In the genomic region with DNA sequence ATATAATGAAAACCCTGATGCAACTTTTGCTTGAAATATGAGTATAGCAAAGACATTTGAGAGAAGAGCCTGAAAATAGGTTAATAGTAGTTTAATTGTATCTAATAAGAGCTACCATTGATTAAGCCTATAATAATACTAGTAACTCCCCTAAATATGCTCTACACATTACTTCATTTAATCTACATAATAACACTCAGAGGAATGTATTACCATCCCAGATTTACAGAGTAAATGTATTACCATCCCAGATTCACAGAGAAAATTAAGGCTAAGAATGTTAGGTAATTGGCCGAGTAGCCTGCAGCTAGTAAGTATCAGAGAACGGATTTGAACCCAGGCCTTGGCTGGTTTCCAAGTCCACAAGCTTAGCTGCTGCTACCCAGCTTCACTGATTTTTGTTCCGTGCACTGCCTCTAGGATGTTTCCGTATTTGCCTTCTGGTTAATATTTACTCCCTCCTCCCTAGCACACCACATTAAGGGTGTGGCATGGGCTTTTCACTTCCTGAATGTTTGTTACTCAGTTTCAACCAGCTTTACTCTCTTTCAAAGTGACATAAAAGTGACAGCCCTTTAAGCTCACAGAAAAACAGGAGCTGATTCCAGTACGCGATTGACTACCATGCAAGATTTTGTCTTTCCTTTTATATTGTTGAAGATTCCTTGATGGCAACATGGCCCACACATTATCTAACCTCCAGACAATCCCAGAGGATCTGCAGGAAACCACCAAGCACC, we compare ENCODE assay signal across 16 cellular contexts. TPM values are rescaled to one million over a fixed set of nuclear protein-coding genes. Genes with fewer than 3 reads are reported as not detected.
DNase-seq lines count a peak whose midpoint lies in the region; ATAC-seq, FAIRE-seq and TF ChIP-seq lines count a peak whose summit lies in the region.
"Had no signal": no experiment of that assay in that cellular context is flagged by ENCODE, and none has a peak within 500 bp of the region (broad histone marks: within the 10 kb centered on the region; RNA-seq: fewer than 3 reads in every experiment).

No MANE protein-coding gene starts in this region.

- H3K36me3 ChIP-seq in liver (ENCODE audit: control insufficient read depth in 4 of 4, insufficient read depth in 3 of 4, low read depth in 1 of 4, low read length in 3 of 4), result no peaks in the 10 kb centered on the region
- H3K36me3 ChIP-seq: gastrocnemius medialis had no signal

- no peaks in the 10 kb centered on the region for H3K27me3 Mint-ChIP-seq in activated T-helper 1 cell treated with anti-CD3 and anti-CD28 coated beads, Interleukin-12 subunit alpha, Interleukin-12 subunit beta, Interleukin-2, Interleukin-4 antibody, amounts not matched to agents 30 ng/mL and 10 ng/mL and 1 ng/mL, durations not matched to agents 14 hours and 24 hours and 36 hours (ENCODE audit: insufficient read depth)
- H3K27me3 Mint-ChIP-seq: activated CD4-positive, alpha-beta T cell treated with anti-CD3 and anti-CD28 coated beads, Interleukin-2, amount 10 ng/mL, durations not matched to agents 24 days and 14 days; dendritic cell treated with granulocyte-macrophage colony-stimulating factor and Interleukin-4, amounts not matched to agents 40 ng/mL and 50 ng/mL, for 4 days had no signal

- no peak overlapping the region for H3K4me3 ChIP-seq in liver (ENCODE audit: low read depth in 1 of 3, low read length in 3 of 3)
- H3K4me3 ChIP-seq: gastrocnemius medialis had no signal

- H3K9ac ChIP-seq in liver (ENCODE audit: low read depth in 1 of 2, low read length in 2 of 2), result no peak overlapping the region

- no peaks in the 10 kb centered on the region for H3K4me1 Mint-ChIP-seq in activated T-helper 1 cell treated with anti-CD3 and anti-CD28 coated beads, Interleukin-12 subunit alpha, Interleukin-12 subunit beta, Interleukin-2, Interleukin-4 antibody, amounts not matched to agents 30 ng/mL and 10 ng/mL and 1 ng/mL, durations not matched to agents 14 hours and 24 hours and 36 hours (ENCODE audit: low read depth)
- H3K4me1 Mint-ChIP-seq: activated CD4-positive, alpha-beta T cell treated with anti-CD3 and anti-CD28 coated beads, Interleukin-2, amount 10 ng/mL, durations not matched to agents 24 days and 14 days had no signal

- peak; percentile 64 to 75 for TF ChIP-seq RAD21 in liver (IDR thresholded peaks at IDR 0.05)

- peak overlapping the region; percentile 48 to 51 for H3K27ac ChIP-seq in liver (ENCODE audit: low read depth in 1 of 2, low read length in 2 of 2)
- H3K27ac ChIP-seq: gastrocnemius medialis had no signal

- 42% methylated on average over 6 of the region's 6 CpGs for WGBS in liver

- TF ChIP-seq CTCF in liver (IDR thresholded peaks at IDR 0.05; ENCODE audit: low read depth, low read length, missing input control), result peak; percentile 29

- ATAC-seq in GM21528 (IDR thresholded peaks at IDR 0.05; ENCODE audit: low FRiP score, unreplicated experiment), result peak; percentile 81
- ATAC-seq: activated naive CD4-positive, alpha-beta T cell treated with anti-CD3 and anti-CD28 coated beads, Interleukin-2, amount 50 U/mL, for 72 hours; gastrocnemius medialis; SK-N-SH treated with all-trans-retinoic acid at 6 μM for 48 hours had no signal

- FAIRE-seq in GM18507 (lab: Jason Lieb, UNC), result peak; percentile 72

- H3K4me3 Mint-ChIP-seq in activated T-helper 1 cell treated with anti-CD3 and anti-CD28 coated beads, Interleukin-12 subunit alpha, Interleukin-12 subunit beta, Interleukin-2, Interleukin-4 antibody, amounts not matched to agents 30 ng/mL and 10 ng/mL and 1 ng/mL, durations not matched to agents 14 hours and 24 hours and 36 hours, result no peak overlapping the region
- H3K4me3 Mint-ChIP-seq: activated CD4-positive, alpha-beta T cell treated with anti-CD3 and anti-CD28 coated beads, Interleukin-2, amount 10 ng/mL, durations not matched to agents 24 days and 14 days; dendritic cell treated with granulocyte-macrophage colony-stimulating factor and Interleukin-4, amounts not matched to agents 40 ng/mL and 50 ng/mL, for 4 days had no signal

- H3K4me1 ChIP-seq in liver (ENCODE audit: control insufficient read depth in 4 of 4, insufficient read depth in 4 of 4, low read length in 3 of 4), result peaks cover 7 to 18% (median 13%) of the 10 kb centered on the region in 4 donors
- H3K4me1 ChIP-seq: gastrocnemius medialis had no signal

- no peaks in the 10 kb centered on the region for H3K36me3 Mint-ChIP-seq in activated T-helper 1 cell treated with anti-CD3 and anti-CD28 coated beads, Interleukin-12 subunit alpha, Interleukin-12 subunit beta, Interleukin-2, Interleukin-4 antibody, amounts not matched to agents 30 ng/mL and 10 ng/mL and 1 ng/mL, durations not matched to agents 14 hours and 24 hours and 36 hours (ENCODE audit: low read depth)
- H3K36me3 Mint-ChIP-seq: activated naive CD4-positive, alpha-beta T cell treated with anti-CD3 and anti-CD28 coated beads, Interleukin-2, amount 50 U/mL, for 72 hours had no signal

- no peaks in the 10 kb centered on the region for H3K9me3 Mint-ChIP-seq in activated T-helper 1 cell treated with anti-CD3 and anti-CD28 coated beads, Interleukin-12 subunit alpha, Interleukin-12 subunit beta, Interleukin-2, Interleukin-4 antibody, amounts not matched to agents 30 ng/mL and 10 ng/mL and 1 ng/mL, durations not matched to agents 14 hours and 24 hours and 36 hours
- H3K9me3 Mint-ChIP-seq: activated CD4-positive, alpha-beta T cell treated with anti-CD3 and anti-CD28 coated beads, Interleukin-2, amount 10 ng/mL, durations not matched to agents 24 days and 14 days had no signal

- H3K27ac Mint-ChIP-seq in activated T-helper 1 cell treated with anti-CD3 and anti-CD28 coated beads, Interleukin-12 subunit alpha, Interleukin-12 subunit beta, Interleukin-2, Interleukin-4 antibody, amounts not matched to agents 30 ng/mL and 10 ng/mL and 1 ng/mL, durations not matched to agents 14 hours and 24 hours and 36 hours, result no peak overlapping the region
- H3K27ac Mint-ChIP-seq: activated CD4-positive, alpha-beta T cell treated with anti-CD3 and anti-CD28 coated beads, Interleukin-2, amount 10 ng/mL, durations not matched to agents 24 days and 14 days; activated naive CD4-positive, alpha-beta T cell treated with anti-CD3 and anti-CD28 coated beads, Interleukin-2, amount 50 U/mL, for 72 hours; dendritic cell treated with granulocyte-macrophage colony-stimulating factor and Interleukin-4, amounts not matched to agents 40 ng/mL and 50 ng/mL, for 4 days had no signal

- H3K9me3 ChIP-seq in liver (ENCODE audit: control insufficient read depth in 4 of 4, low read length in 3 of 4), result no peaks in the 10 kb centered on the region
- H3K9me3 ChIP-seq: gastrocnemius medialis had no signal

- intact Hi-C loops in activated T-helper 1 cell treated with anti-CD3 and anti-CD28 coated beads, Interleukin-12 subunit alpha, Interleukin-12 subunit beta, Interleukin-2, Interleukin-4 antibody, amounts not matched to agents 30 ng/mL and 10 ng/mL and 1 ng/mL, durations not matched to agents 14 hours and 24 hours and 36 hours (cut with micrococcal nuclease), result no loop called here

- H3K27me3 ChIP-seq in liver (ENCODE audit: control insufficient read depth in 4 of 4, insufficient read depth in 4 of 4, low read length in 3 of 4), result no peaks in the 10 kb centered on the region
- H3K27me3 ChIP-seq: gastrocnemius medialis had no signal

- DNase-seq in GM18507 (ENCODE audit: extremely low spot score, insufficient read length, low read depth) (no peak), HuH-7 (ENCODE audit: low spot score) (peak; percentile 61), RKO (ENCODE audit: low spot score) (no peak), AG20443 (ENCODE audit: low spot score) (no peak), NCI-H2227 treated with DMSO at 0.1 percent for 48 hours (lab: John Stamatoyannopoulos, UW) (no peak)
- no peak for DNase-seq in activated T-helper 1 cell treated with anti-CD3 and anti-CD28 coated beads, Interleukin-12 subunit alpha, Interleukin-12 subunit beta, Interleukin-2, Interleukin-4 antibody, amounts not matched to agents 30 ng/mL and 10 ng/mL and 1 ng/mL, durations not matched to agents 14 hours and 24 hours and 36 hours (ENCODE audit: low spot score)
- DNase-seq: activated CD4-positive, alpha-beta T cell treated with anti-CD3 and anti-CD28 coated beads, Interleukin-2, amount 10 ng/mL, durations not matched to agents 24 days and 14 days; gastrocnemius medialis; KG1 had no signal

TF ChIP-seq in liver, 16 proteins besides CTCF, POLR2A, EP300 and RAD21 (continues in another document):
- TF ChIP-seq HNF4A (conservative IDR thresholded peaks at IDR 0.05), result peak; percentile 40 to 46
- TF ChIP-seq, protein P1, sequence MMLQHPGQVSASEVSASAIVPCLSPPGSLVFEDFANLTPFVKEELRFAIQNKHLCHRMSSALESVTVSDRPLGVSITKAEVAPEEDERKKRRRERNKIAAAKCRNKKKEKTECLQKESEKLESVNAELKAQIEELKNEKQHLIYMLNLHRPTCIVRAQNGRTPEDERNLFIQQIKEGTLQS (IDR thresholded peaks at IDR 0.05), result no peak
- TF ChIP-seq TAF1 (conservative IDR thresholded peaks at IDR 0.05), result no peak
- TF ChIP-seq EGR1 (IDR thresholded peaks at IDR 0.05; ENCODE audit: low read depth in 2 of 2), result peak in 1 of 2 donors; percentile 70
- peak; percentile 80 for TF ChIP-seq SP1 (IDR thresholded peaks at IDR 0.05)
- TF ChIP-seq YY1 (IDR thresholded peaks at IDR 0.05), result no peak
- TF ChIP-seq FOXA1 (IDR thresholded peaks at IDR 0.05), result peak; percentile 38
- TF ChIP-seq NR2F2 (IDR thresholded peaks at IDR 0.05), result no peak
- peak in 1 of 2 donors; percentile 54 for TF ChIP-seq GABPA (IDR thresholded peaks at IDR 0.05 in 1 of 2, conservative IDR thresholded peaks at IDR 0.05 in 1 of 2)
- TF ChIP-seq, protein P2, sequence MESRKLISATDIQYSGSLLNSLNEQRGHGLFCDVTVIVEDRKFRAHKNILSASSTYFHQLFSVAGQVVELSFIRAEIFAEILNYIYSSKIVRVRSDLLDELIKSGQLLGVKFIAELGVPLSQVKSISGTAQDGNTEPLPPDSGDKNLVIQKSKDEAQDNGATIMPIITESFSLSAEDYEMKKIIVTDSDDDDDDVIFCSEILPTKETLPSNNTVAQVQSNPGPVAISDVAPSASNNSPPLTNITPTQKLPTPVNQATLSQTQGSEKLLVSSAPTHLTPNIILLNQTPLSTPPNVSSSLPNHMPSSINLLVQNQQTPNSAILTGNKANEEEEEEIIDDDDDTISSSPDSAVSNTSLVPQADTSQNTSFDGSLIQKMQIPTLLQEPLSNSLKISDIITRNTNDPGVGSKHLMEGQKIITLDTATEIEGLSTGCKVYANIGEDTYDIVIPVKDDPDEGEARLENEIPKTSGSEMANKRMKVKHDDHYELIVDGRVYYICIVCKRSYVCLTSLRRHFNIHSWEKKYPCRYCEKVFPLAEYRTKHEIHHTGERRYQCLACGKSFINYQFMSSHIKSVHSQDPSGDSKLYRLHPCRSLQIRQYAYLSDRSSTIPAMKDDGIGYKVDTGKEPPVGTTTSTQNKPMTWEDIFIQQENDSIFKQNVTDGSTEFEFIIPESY (IDR thresholded peaks at IDR 0.05), result peak; percentile 51

RNA-seq across cellular contexts. Expression of a gene that starts 26.6 kb away (rescaled TPM):
- total RNA-seq in liver, result 1 to 10 TPM; 1.3 to 2.1 TPM
- 1 to 10 TPM; 2.7 to 3.5 TPM for polyA plus RNA-seq in liver
- not detected in 2 replicates for total RNA-seq in activated T-helper 1 cell treated with anti-CD3 and anti-CD28 coated beads, Interleukin-12 subunit alpha, Interleukin-12 subunit beta, Interleukin-2, Interleukin-4 antibody, amounts not matched to agents 30 ng/mL and 10 ng/mL and 1 ng/mL, durations not matched to agents 14 hours and 24 hours and 36 hours
- total RNA-seq: activated CD4-positive, alpha-beta T cell treated with anti-CD3 and anti-CD28 coated beads, Interleukin-2, amount 10 ng/mL, durations not matched to agents 24 days and 14 days; activated naive CD4-positive, alpha-beta T cell treated with anti-CD3 and anti-CD28 coated beads, Interleukin-2, amount 50 U/mL, for 72 hours; myocyte; NCI-H460 had no signal
